1 cellular context compared by ENCODE assay signal in genomic region chr21:41879190-41879998, GRCh38.
A peak's percentile ranks its signal among the peaks of the same experiment; 100 is the strongest.
TF ChIP-seq lines count a peak whose summit lies in the region.

Gene PRDM15 (minus strand): TSS chr21:41879344. CDS start chr21:41860363, 18,981 bp downstream.

TF ChIP-seq in K562, 482 proteins besides CTCF, POLR2A, EP300 and RAD21 (continued from another document and continues in another):
- TF ChIP-seq MXD1 (CRISPR knock-in tag; IDR thresholded peaks at IDR 0.05; ENCODE audit: borderline replicate concordance, poor library complexity, severe bottlenecking) = peak; percentile 50
- peak; percentile 48 for TF ChIP-seq RBBP5 (IDR thresholded peaks at IDR 0.05; ENCODE audit: borderline replicate concordance, insufficient read depth, low read length, poor library complexity, severe bottlenecking)
- TF ChIP-seq ZNF143 (CRISPR knock-in tag; IDR thresholded peaks at IDR 0.05) = peak; percentile 71
- TF ChIP-seq ZNF592 (IDR thresholded peaks at IDR 0.05) = peak; percentile 92
- TF ChIP-seq LARP7 (IDR thresholded peaks at IDR 0.05) = no peak
- TF ChIP-seq ZFP36 (IDR thresholded peaks at IDR 0.05; ENCODE audit: low read depth, low read length, partially characterized antibody) = no peak
- TF ChIP-seq GTF2F1 (IDR thresholded peaks at IDR 0.05; ENCODE audit: low read depth, low read length) = no peak
- TF ChIP-seq SNAPC5 (CRISPR knock-in tag; IDR thresholded peaks at IDR 0.05) = no peak
- no peak for TF ChIP-seq ZNF217 (CRISPR knock-in tag; IDR thresholded peaks at IDR 0.05)
- TF ChIP-seq MAFK (IDR thresholded peaks at IDR 0.05; ENCODE audit: low read length) = no peak
- no peak for TF ChIP-seq BCOR (IDR thresholded peaks at IDR 0.05)
- TF ChIP-seq SMARCB1 (IDR thresholded peaks at IDR 0.05; ENCODE audit: insufficient read length, low read depth) = no peak
- 0 out of 2 replicates have a peak, but pooled peaks have one; percentile 52 for TF ChIP-seq ZNF232 (CRISPR knock-in tag; IDR thresholded peaks at IDR 0.05)
- no peak for TF ChIP-seq ETS2 (tag; IDR thresholded peaks at IDR 0.05; ENCODE audit: borderline replicate concordance, poor library complexity, severe bottlenecking)
- TF ChIP-seq ZNF165 (CRISPR knock-in tag; IDR thresholded peaks at IDR 0.05; ENCODE audit: borderline replicate concordance) = no peak
- TF ChIP-seq THAP12 (CRISPR knock-in tag; IDR thresholded peaks at IDR 0.05) = peak; percentile 61; the same call in 1 of the 2 replicates
- 0 out of 2 replicates have a peak, but pooled peaks have one; percentile 45 for TF ChIP-seq ZNF263 (CRISPR knock-in tag; IDR thresholded peaks at IDR 0.05; ENCODE audit: borderline replicate concordance)
- no peak for TF ChIP-seq RBM34 (IDR thresholded peaks at IDR 0.05; ENCODE audit: borderline replicate concordance, insufficient read depth, low read length)
- peak; percentile 87 for TF ChIP-seq PHF8 (IDR thresholded peaks at IDR 0.05; ENCODE audit: borderline replicate concordance, low read length)
- TF ChIP-seq TFAP4 (CRISPR knock-in tag; IDR thresholded peaks at IDR 0.05; ENCODE audit: borderline replicate concordance) = peak; percentile 51; the same call in 1 of the 2 replicates
- TF ChIP-seq NONO (IDR thresholded peaks at IDR 0.05; ENCODE audit: low read depth in 2 of 2, low read length in 1 of 2) = peak in 1 of 2 experiments; percentile 85; a peak in 2 of 4 replicates
- TF ChIP-seq TEAD2 (tag; IDR thresholded peaks at IDR 0.05) = no peak
- TF ChIP-seq ZNF507 (tag; conservative IDR thresholded peaks at IDR 0.05) = no peak
- TF ChIP-seq ZNF175 (CRISPR knock-in tag; IDR thresholded peaks at IDR 0.05; ENCODE audit: low read depth) = peak; percentile 72; the same call in 1 of the 2 replicates
- no peak for TF ChIP-seq ZNF280B (CRISPR knock-in tag; IDR thresholded peaks at IDR 0.05)
- TF ChIP-seq FOXA3 (CRISPR knock-in tag; conservative IDR thresholded peaks at IDR 0.05 in 1 of 2, IDR thresholded peaks at IDR 0.05 in 1 of 2) = no peak
- no peak for TF ChIP-seq LEF1 (IDR thresholded peaks at IDR 0.05)
- peak; percentile 71 for TF ChIP-seq TAF1 (IDR thresholded peaks at IDR 0.05; ENCODE audit: control insufficient read depth, extremely low read depth, insufficient read depth, low read length, severe bottlenecking)
- peak; percentile 79; the same call in 1 of the 2 replicates for TF ChIP-seq ZNF830 (CRISPR knock-in tag; IDR thresholded peaks at IDR 0.05)
- TF ChIP-seq RBM14 (IDR thresholded peaks at IDR 0.05; ENCODE audit: borderline replicate concordance, insufficient read depth, low read depth, low read length) = no peak
- TF ChIP-seq ELK1 (CRISPR knock-in tag; IDR thresholded peaks at IDR 0.05) = no peak
- no peak for TF ChIP-seq ZKSCAN1 (IDR thresholded peaks at IDR 0.05; ENCODE audit: low read depth, low read length)
- peak; percentile 76 for TF ChIP-seq VEZF1 (CRISPR knock-in tag; IDR thresholded peaks at IDR 0.05)
